ENCODE assay signal across 13 cellular contexts in genomic region chr2:205716126-205716525, GRCh38. TPM values are rescaled to one million over a fixed set of nuclear protein-coding genes. Genes with fewer than 3 reads are reported as not detected.
DNase-seq lines count a peak whose midpoint lies in the region; ATAC-seq and TF ChIP-seq lines count a peak whose summit lies in the region.
"Had no signal": no experiment of that assay in that cellular context is flagged by ENCODE, and none has a peak within 500 bp of the region (broad histone marks: within the 10 kb centered on the region; RNA-seq: fewer than 3 reads in every experiment).

No MANE protein-coding gene starts in this region.

- no peaks in the 10 kb centered on the region for H4K20me1 ChIP-seq in OCI-LY7 (ENCODE audit: insufficient read depth, low read length)

- in situ Hi-C loops in astrocyte of the cerebellum (cut with HindIII; ENCODE audit: low sequenced_read_pairs), result no loop called here

- TF ChIP-seq CTCF in left ventricle myocardium inferior (IDR thresholded peaks at IDR 0.05; ENCODE audit: borderline replicate concordance), result peak; percentile 29
- TF ChIP-seq CTCF in astrocyte of the cerebellum (IDR thresholded peaks at IDR 0.05; ENCODE audit: low read depth, low read length, missing control alignments), result peak; percentile 24
- TF ChIP-seq CTCF in upper lobe of right lung (IDR thresholded peaks at IDR 0.05), result peak; percentile 23
- no peak for TF ChIP-seq CTCF in OCI-LY7 (conservative IDR thresholded peaks at IDR 0.05; ENCODE audit: low read length)

- H3K4me2 ChIP-seq in OCI-LY7 (ENCODE audit: low read length), result no peak overlapping the region

- DNase-seq in left ventricle myocardium inferior, result no peak
- no peak for DNase-seq in left cardiac atrium
- no peak for DNase-seq in astrocyte of the cerebellum (ENCODE audit: low read depth)
- DNase-seq in left lobe of liver (ENCODE audit: low spot score), result peak; percentile 57
- no peak for DNase-seq in upper lobe of right lung
- no peak for DNase-seq in OCI-LY7 (ENCODE audit: low spot score)
- no peak for DNase-seq in HuH-7 (ENCODE audit: low spot score)
- DNase-seq in NCI-H510A (lab: John Stamatoyannopoulos, UW), result no peak
- DNase-seq: CD4-positive, CD25-positive, alpha-beta regulatory T cell; KBM-7; NCI-H226; stimulated activated CD4-positive, alpha-beta T cell treated with anti-CD3 and anti-CD28 coated beads, Interleukin-12 subunit alpha, Interleukin-12 subunit beta, amount 100 ng/mL, for 4 hours; stimulated activated naive CD4-positive, alpha-beta T cell had no signal

- no peaks in the 10 kb centered on the region for H3K36me3 ChIP-seq in left ventricle myocardium inferior
- H3K36me3 ChIP-seq in upper lobe of right lung, result no peaks in the 10 kb centered on the region
- H3K36me3 ChIP-seq in OCI-LY7 (ENCODE audit: insufficient read depth, low read length), result no peaks in the 10 kb centered on the region

- no peaks in the 10 kb centered on the region for H3K79me2 ChIP-seq in OCI-LY7 (ENCODE audit: insufficient read depth, low read depth, low read length)

- ATAC-seq in left cardiac atrium (no peak), left lobe of liver (peak; percentile 83), upper lobe of right lung (peak; percentile 24)

- H3K9me2 ChIP-seq in OCI-LY7 (ENCODE audit: insufficient read depth, low read length), result no peaks in the 10 kb centered on the region

- no peak overlapping the region for H2AFZ ChIP-seq in OCI-LY7 (ENCODE audit: low read length)

- intact Hi-C loops in left ventricle myocardium inferior (cut with micrococcal nuclease) (no loop called here), left cardiac atrium (cut with DNase I) (no loop called here), upper lobe of right lung (cut with DNase I) (no loop called here), OCI-LY7 (cut with micrococcal nuclease; ENCODE audit: unreplicated experiment) (no loop called here)

- no peaks in the 10 kb centered on the region for H3K27me3 ChIP-seq in left ventricle myocardium inferior (ENCODE audit: low read depth)
- H3K27me3 ChIP-seq in upper lobe of right lung, result no peaks in the 10 kb centered on the region

- POLR2A ChIA-PET in OCI-LY7 (lab: Charles Lee), result no interaction called here

- CTCF ChIA-PET in OCI-LY7 (lab: Charles Lee; ENCODE audit: unreplicated experiment), result no interaction called here

- no TSS peak for BruUV-seq in OCI-LY7 (replicated peaks; lab: Mats Ljungman, UMichigan)

- no peak overlapping the region for H3K27ac ChIP-seq in left ventricle myocardium inferior (replicated peaks)
- H3K27ac ChIP-seq in upper lobe of right lung, result no peak overlapping the region
- no peak overlapping the region for H3K27ac ChIP-seq in OCI-LY7 (ENCODE audit: low read depth, low read length, poor library complexity, severe bottlenecking)

- H3K4me3 ChIP-seq in left ventricle myocardium inferior (no peak overlapping the region), astrocyte of the cerebellum (ENCODE audit: low read depth, low read length) (no peak overlapping the region), upper lobe of right lung (no peak overlapping the region), OCI-LY7 (ENCODE audit: low read depth, low read length, poor library complexity, severe bottlenecking) (no peak overlapping the region)

- H3K4me1 ChIP-seq in left ventricle myocardium inferior (peaks cover 10% of the 10 kb centered on the region), upper lobe of right lung (peaks cover 34% of the 10 kb centered on the region), OCI-LY7 (ENCODE audit: insufficient read depth, low read length, poor library complexity, severe bottlenecking) (no peaks in the 10 kb centered on the region)

- H3K9me3 ChIP-seq in left ventricle myocardium inferior (replicated peaks) (no peaks in the 10 kb centered on the region), upper lobe of right lung (no peaks in the 10 kb centered on the region), OCI-LY7 (ENCODE audit: low read length) (no peaks in the 10 kb centered on the region)

RNA-seq across cellular contexts. Expression of gene NRP2, which starts 33.8 kb away (rescaled TPM):
- 7.6 TPM for total RNA-seq in left ventricle myocardium inferior
- 10 to 100 TPM; 16.3 to 16.6 TPM for total RNA-seq in left cardiac atrium
- 7.7 TPM for total RNA-seq in left lobe of liver
- 75.3 TPM for total RNA-seq in upper lobe of right lung
- total RNA-seq in OCI-LY7 (2014; rRNA removed; shearing (Covaris generic)), result 0.35 and 1.0 TPM in 2 replicates
- 2.1 and 2.6 TPM in 2 replicates for total RNA-seq in OCI-LY7 (2022)
- total RNA-seq: CD4-positive, CD25-positive, alpha-beta regulatory T cell had no signal

Comparison
In these comparisons a context has a peak if more than half of its experiments do, and no peak if none do; other contexts are left out.
1. ATAC-seq: peak in left lobe of liver (single experiment) and upper lobe of right lung (single experiment); none in left cardiac atrium (0 of 2).